ENCODE assay signal across 8 cellular contexts in the genomic region with DNA sequence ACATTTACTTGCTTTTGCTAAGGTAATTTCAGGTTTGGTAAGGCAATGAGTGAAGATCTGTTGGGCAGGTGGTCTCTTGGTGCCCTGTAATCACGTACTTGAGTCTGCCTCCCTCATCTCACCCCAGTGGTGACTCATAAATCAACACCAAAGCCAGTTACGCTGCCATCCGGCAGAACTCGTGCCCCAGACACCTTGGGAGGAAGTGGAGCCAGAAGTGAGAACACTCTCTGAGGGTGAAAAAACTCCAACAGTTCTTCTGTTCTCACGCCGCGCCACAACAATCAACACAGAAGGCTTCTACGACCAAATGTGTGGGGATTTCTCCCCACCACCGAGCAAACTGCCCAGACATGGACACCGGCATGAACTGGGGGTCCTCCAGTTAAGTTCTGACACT.
DNase-seq lines count a peak whose midpoint lies in the region; ATAC-seq and TF ChIP-seq lines count a peak whose summit lies in the region.

No MANE protein-coding gene starts in this region.

- H3K9me3 Mint-ChIP-seq in activated naive CD8-positive, alpha-beta T cell treated with anti-CD3 and anti-CD28 coated beads, Interleukin-2, amount 10 ng/mL, durations not matched to agents 7 days and 5 days: no peaks in the 10 kb centered on the region
- H3K9me3 Mint-ChIP-seq in type B pancreatic cell: no peaks in the 10 kb centered on the region

- H3K27ac ChIP-seq in RWPE2 (ENCODE audit: poor library complexity, severe bottlenecking) (peak overlapping the region; percentile 28), gastrocnemius medialis (no peak overlapping the region)

- TF ChIP-seq CTCF in GM10266 (IDR thresholded peaks at IDR 0.05; ENCODE audit: control insufficient read depth, insufficient read depth, low read depth, missing control alignments): no peak
- no peak for TF ChIP-seq CTCF in RWPE2 (IDR thresholded peaks at IDR 0.05; ENCODE audit: poor library complexity, severe bottlenecking)
- no peak for TF ChIP-seq CTCF in gastrocnemius medialis (IDR thresholded peaks at IDR 0.05 in 4 of 5, conservative IDR thresholded peaks at IDR 0.05 in 1 of 5)
- TF ChIP-seq CTCF in type B pancreatic cell (conservative IDR thresholded peaks at IDR 0.05): no peak

- peaks cover 73% of the 10 kb centered on the region for H3K4me1 Mint-ChIP-seq in activated naive CD8-positive, alpha-beta T cell treated with anti-CD3 and anti-CD28 coated beads, Interleukin-2, amount 10 ng/mL, durations not matched to agents 7 days and 5 days
- H3K4me1 Mint-ChIP-seq in type B pancreatic cell (ENCODE audit: unreplicated experiment): peaks cover 10% of the 10 kb centered on the region

- H3K27me3 ChIP-seq in RWPE2 (ENCODE audit: insufficient read depth, poor library complexity, severe bottlenecking): no peaks in the 10 kb centered on the region
- no peaks in the 10 kb centered on the region for H3K27me3 ChIP-seq in gastrocnemius medialis

- intact Hi-C loops in gastrocnemius medialis (cut with DNase I; ENCODE audit: low total_unique reads): no loop called here

- peaks cover 3% of the 10 kb centered on the region for H3K9me3 ChIP-seq in RWPE2 (ENCODE audit: severe bottlenecking)
- H3K9me3 ChIP-seq in gastrocnemius medialis: no peaks in the 10 kb centered on the region

- H3K27me3 Mint-ChIP-seq in activated naive CD8-positive, alpha-beta T cell treated with anti-CD3 and anti-CD28 coated beads, Interleukin-2, amount 10 ng/mL, durations not matched to agents 7 days and 5 days: no peaks in the 10 kb centered on the region
- H3K27me3 Mint-ChIP-seq in type B pancreatic cell: no peaks in the 10 kb centered on the region

- POLR2A ChIA-PET in activated naive CD8-positive, alpha-beta T cell treated with anti-CD3 and anti-CD28 coated beads, Interleukin-2, amount 10 ng/mL, durations not matched to agents 7 days and 5 days (lab: Charles Lee): interaction anchor here (0.7 to 9.9 kb wide), 17 partner anchors 10 to 205 kb away, joined by 3 to 273 read pairs (median 14); a partner anchor contains a TSS

- TF ChIP-seq POLR2A in gastrocnemius medialis (IDR thresholded peaks at IDR 0.05): no peak

- H3K4me3 ChIP-seq in RWPE2 (ENCODE audit: severe bottlenecking) (no peak overlapping the region), gastrocnemius medialis (no peak overlapping the region)

- peak overlapping the region; percentile 74 for H3K4me3 Mint-ChIP-seq in activated naive CD8-positive, alpha-beta T cell treated with anti-CD3 and anti-CD28 coated beads, Interleukin-2, amount 10 ng/mL, durations not matched to agents 7 days and 5 days
- no peak overlapping the region for H3K4me3 Mint-ChIP-seq in type B pancreatic cell

- H3K27ac Mint-ChIP-seq in activated naive CD8-positive, alpha-beta T cell treated with anti-CD3 and anti-CD28 coated beads, Interleukin-2, amount 10 ng/mL, durations not matched to agents 7 days and 5 days: peak overlapping the region; percentile 97
- H3K27ac Mint-ChIP-seq in type B pancreatic cell: no peak overlapping the region

- peaks cover 6% of the 10 kb centered on the region for H3K36me3 Mint-ChIP-seq in activated naive CD8-positive, alpha-beta T cell treated with anti-CD3 and anti-CD28 coated beads, Interleukin-2, amount 10 ng/mL, durations not matched to agents 7 days and 5 days
- H3K36me3 Mint-ChIP-seq in type B pancreatic cell: no peaks in the 10 kb centered on the region

- ATAC-seq in HG02678 (IDR thresholded peaks at IDR 0.05; ENCODE audit: unreplicated experiment): peak; percentile 68
- ATAC-seq in RWPE2 (ENCODE audit: low read depth): no peak
- ATAC-seq in activated naive CD8-positive, alpha-beta T cell treated with anti-CD3 and anti-CD28 coated beads, Interleukin-2, amount 10 ng/mL, durations not matched to agents 7 days and 5 days (ENCODE audit: low read depth): peak; percentile 68
- no peak for ATAC-seq in gastrocnemius medialis

- H3K4me1 ChIP-seq in RWPE2 (ENCODE audit: insufficient read depth, poor library complexity, severe bottlenecking): no peaks in the 10 kb centered on the region
- no peaks in the 10 kb centered on the region for H3K4me1 ChIP-seq in gastrocnemius medialis

- in situ Hi-C loops in gastrocnemius medialis (cut with MboI; ENCODE audit: low sequenced_read_pairs in 4 of 4): no loop called here

- no peaks in the 10 kb centered on the region for H3K36me3 ChIP-seq in RWPE2 (ENCODE audit: low read depth)
- H3K36me3 ChIP-seq in gastrocnemius medialis: no peaks in the 10 kb centered on the region

- peak; percentile 41 for DNase-seq in GM10266 (ENCODE audit: extremely low spot score)
- DNase-seq in RWPE2 (ENCODE audit: low spot score): no peak
- DNase-seq in activated naive CD8-positive, alpha-beta T cell treated with anti-CD3 and anti-CD28 coated beads, Interleukin-2, amount 10 ng/mL, durations not matched to agents 7 days and 5 days: peak; percentile 72
- DNase-seq in gastrocnemius medialis: peak; percentile 9 to 45
- DNase-seq in NCI-H2227 (lab: John Stamatoyannopoulos, UW; ENCODE audit: unreplicated experiment): no peak
- no peak for DNase-seq in type B pancreatic cell (ENCODE audit: extremely low spot score, unreplicated experiment)
- no peak for DNase-seq in Ammon's horn (ENCODE audit: low spot score)

Comparison
In these comparisons a context has a peak if more than half of its experiments do, and no peak if none do; other contexts are left out.
1. DNase-seq: peak in GM10266 (single experiment), activated naive CD8-positive, alpha-beta T cell treated with anti-CD3 and anti-CD28 coated beads, Interleukin-2, amount 10 ng/mL, durations not matched to agents 7 days and 5 days (single experiment) and gastrocnemius medialis (2 of 2); none in RWPE2 (single experiment), NCI-H2227 (single experiment), type B pancreatic cell (single experiment) and Ammon's horn (single experiment).
2. ATAC-seq: peak in HG02678 (single experiment) and activated naive CD8-positive, alpha-beta T cell treated with anti-CD3 and anti-CD28 coated beads, Interleukin-2, amount 10 ng/mL, durations not matched to agents 7 days and 5 days (single experiment); none in RWPE2 (single experiment) and gastrocnemius medialis (0 of 2).